Comparison of ENCODE assay signal across 19 cellular contexts in the genomic region with DNA sequence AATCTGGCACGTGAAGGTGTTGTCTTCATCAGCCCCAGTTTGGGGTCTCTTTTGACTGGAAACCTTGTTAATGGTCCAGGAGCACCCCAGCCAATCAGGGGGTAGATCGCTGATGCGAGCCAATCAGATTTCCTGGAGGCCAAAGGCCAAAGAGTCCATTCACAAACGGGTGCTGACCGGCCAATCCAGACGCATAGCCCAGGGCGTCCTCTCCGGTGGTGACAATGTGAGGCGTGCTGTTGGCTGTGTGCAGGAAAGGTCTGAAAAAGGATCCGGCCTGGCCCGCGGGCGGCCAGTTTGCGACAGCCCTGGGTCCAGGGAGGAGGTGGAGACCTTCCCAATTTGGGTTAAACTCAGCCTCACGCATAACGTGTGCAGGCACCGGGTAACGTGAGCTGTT. TPM values are rescaled to one million over a fixed set of nuclear protein-coding genes. Genes with fewer than 3 reads are reported as not detected.
A peak's percentile ranks its signal among the peaks of the same experiment; 100 is the strongest.
DNase-seq lines count a peak whose midpoint lies in the region; ATAC-seq and TF ChIP-seq lines count a peak whose summit lies in the region.
"Had no signal": no experiment of that assay in that cellular context is flagged by ENCODE, and none has a peak within 500 bp of the region (broad histone marks: within the 10 kb centered on the region; RNA-seq: fewer than 3 reads in every experiment).

No MANE protein-coding gene starts in this region.

- no peaks in the 10 kb centered on the region for H3K36me3 Mint-ChIP-seq in nephron progenitor cell (ENCODE audit: low read depth)

- no peaks in the 10 kb centered on the region for H3K9me3 ChIP-seq in BLaER1 treated with 17β-estradiol and CSF1 and Interleukin-3, amounts not matched to agents 10 nM and 100 nM (replicated peaks in 1 of 11)
- no peaks in the 10 kb centered on the region for H3K9me3 ChIP-seq in A673 (ENCODE audit: low read depth, low read length, poor library complexity, severe bottlenecking)
- H3K9me3 ChIP-seq: Caco-2, esophagus squamous epithelium, heart left ventricle, ovary had no signal

- DNase-seq in NCI-H146 (lab: John Stamatoyannopoulos, UW) (peak; percentile 27), ecto neural progenitor cell (ENCODE audit: low spot score) (peak; percentile 92), nephron progenitor cell (peak; percentile 57), HCEC 1CT (no peak), cardiac septum (ENCODE audit: low spot score) (no peak), A673 (ENCODE audit: low spot score) (no peak)
- DNase-seq: esophagus squamous epithelium; heart left ventricle; Kasumi-1; kidney glomerular epithelial cell; NCI-H1417; ovary; stimulated activated naive CD8-positive, alpha-beta T cell treated with anti-CD3 and anti-CD28 coated beads, Interleukin-15, amount 100 ng/mL, for 72 hours had no signal

- no peaks in the 10 kb centered on the region for H4K20me1 ChIP-seq in BLaER1 treated with 17β-estradiol and CSF1 and Interleukin-3, amounts not matched to agents 10 nM and 100 nM

- no peak overlapping the region for H3K27ac Mint-ChIP-seq in nephron progenitor cell
- H3K27ac Mint-ChIP-seq: stimulated activated naive CD8-positive, alpha-beta T cell treated with anti-CD3 and anti-CD28 coated beads, Interleukin-15, amount 100 ng/mL, for 72 hours had no signal

- POLR2A ChIA-PET in A673 (lab: Charles Lee; ENCODE audit: low non-redundant PET): no interaction called here

- peaks cover 51 to 84% (median 78%) of the 10 kb centered on the region in 10 experiments for H3K4me1 ChIP-seq in BLaER1 treated with 17β-estradiol and CSF1 and Interleukin-3, amounts not matched to agents 10 nM and 100 nM
- H3K4me1 ChIP-seq in A673 (ENCODE audit: insufficient read depth, low read length, poor library complexity, severe bottlenecking): peaks cover 20% of the 10 kb centered on the region

- H3K27me3 ChIP-seq in BLaER1 treated with 17β-estradiol and CSF1 and Interleukin-3, amounts not matched to agents 10 nM and 100 nM: no peaks in the 10 kb centered on the region
- H3K27me3 ChIP-seq in A673 (replicated peaks; ENCODE audit: insufficient read depth, low read depth, low read length, poor library complexity): peaks cover 6% of the 10 kb centered on the region
- H3K27me3 ChIP-seq: ovary had no signal

- no peak for TF ChIP-seq CTCF in nephron progenitor cell (IDR thresholded peaks at IDR 0.05)
- TF ChIP-seq CTCF in A673 (conservative IDR thresholded peaks at IDR 0.05; ENCODE audit: low read depth, low read length): no peak

- H3K27ac ChIP-seq in BLaER1 treated with 17β-estradiol and CSF1 and Interleukin-3, amounts not matched to agents 10 nM and 100 nM: peak overlapping the region in 8 of 11 experiments; percentile 6 to 81 (median 74); a peak in 11 of 22 replicates
- no peak overlapping the region for H3K27ac ChIP-seq in A673 (ENCODE audit: low read depth, low read length, poor library complexity, severe bottlenecking)
- H3K27ac ChIP-seq: esophagus squamous epithelium, heart left ventricle, HL-60, ovary had no signal

- peak overlapping the region in 1 of 11 experiments; percentile 8; a peak in 1 of 22 replicates for H3K9ac ChIP-seq in BLaER1 treated with 17β-estradiol and CSF1 and Interleukin-3, amounts not matched to agents 10 nM and 100 nM

- CTCF ChIA-PET in A673 (lab: Charles Lee): no interaction called here

- intact Hi-C loops in cardiac septum (cut with DNase I) (no loop called here), A673 (cut with micrococcal nuclease; ENCODE audit: unreplicated experiment) (no loop called here)

- no peak overlapping the region for H3K4me3 ChIP-seq in BLaER1 treated with 17β-estradiol and CSF1 and Interleukin-3, amounts not matched to agents 10 nM and 100 nM
- H3K4me3 ChIP-seq in A673 (ENCODE audit: low read depth, low read length, poor library complexity, severe bottlenecking): no peak overlapping the region
- H3K4me3 ChIP-seq: esophagus squamous epithelium, heart left ventricle, ovary, smooth muscle cell had no signal

- H3K4me3 Mint-ChIP-seq in nephron progenitor cell: no peak overlapping the region
- H3K4me3 Mint-ChIP-seq: stimulated activated naive CD8-positive, alpha-beta T cell treated with anti-CD3 and anti-CD28 coated beads, Interleukin-15, amount 100 ng/mL, for 72 hours had no signal

- H3K27me3 Mint-ChIP-seq in nephron progenitor cell (ENCODE audit: low read depth, poor library complexity): peaks cover 60% of the 10 kb centered on the region
- H3K27me3 Mint-ChIP-seq: stimulated activated naive CD8-positive, alpha-beta T cell treated with anti-CD3 and anti-CD28 coated beads, Interleukin-15, amount 100 ng/mL, for 72 hours had no signal

- ATAC-seq in GM19455 (IDR thresholded peaks at IDR 0.05; ENCODE audit: unreplicated experiment): no peak
- ATAC-seq: heart left ventricle; SK-N-SH treated with all-trans-retinoic acid at 6 μM for 48 hours; stimulated activated naive CD8-positive, alpha-beta T cell treated with anti-CD3 and anti-CD28 coated beads, Interleukin-15, amount 100 ng/mL, for 72 hours had no signal

- BruUV-seq in A673 (replicated peaks; lab: Mats Ljungman, UMichigan): no TSS peak

- H3K4me1 Mint-ChIP-seq in nephron progenitor cell: peaks cover 50% of the 10 kb centered on the region

- H3K36me3 ChIP-seq in BLaER1 treated with 17β-estradiol and CSF1 and Interleukin-3, amounts not matched to agents 10 nM and 100 nM: peaks cover 0 to 9% (median 0%) of the 10 kb centered on the region in 11 experiments; a peak in 2 of 22 replicates
- H3K36me3 ChIP-seq in A673 (ENCODE audit: insufficient read depth, low read length, poor library complexity, severe bottlenecking): no peaks in the 10 kb centered on the region
- H3K36me3 ChIP-seq: esophagus squamous epithelium, heart left ventricle, ovary had no signal

- H3K4me2 ChIP-seq in BLaER1 treated with 17β-estradiol and CSF1 and Interleukin-3, amounts not matched to agents 10 nM and 100 nM: peak overlapping the region; percentile 76 to 99 (median 94); a peak in 21 of 22 replicates
- H3K4me2 ChIP-seq: smooth muscle cell had no signal

- H3K9me3 Mint-ChIP-seq in nephron progenitor cell: no peaks in the 10 kb centered on the region
- H3K9me3 Mint-ChIP-seq: stimulated activated naive CD8-positive, alpha-beta T cell treated with anti-CD3 and anti-CD28 coated beads, Interleukin-15, amount 100 ng/mL, for 72 hours had no signal

RNA-seq across cellular contexts. Expression of gene MAST3, which starts 3.1 kb away (rescaled TPM):
- total RNA-seq in cardiac septum (5.2 TPM), A673 (2021) (5.1 and 7.9 TPM in 2 replicates)

RNA-seq across cellular contexts. Expression of gene IL12RB1, which starts 14.0 kb away (rescaled TPM):
- total RNA-seq in cardiac septum: 0.35 TPM
- not detected in 2 replicates for total RNA-seq in A673 (2021)
- total RNA-seq: Caco-2, smooth muscle cell had no signal

RNA-seq across cellular contexts. Expression of gene PIK3R2, which starts 52.3 kb away (rescaled TPM):
- 28.3 TPM for total RNA-seq in cardiac septum
- total RNA-seq in A673 (2021): 38.1 and 41.9 TPM in 2 replicates

Comparison
In these comparisons a context has a peak if more than half of its experiments do, and no peak if none do; other contexts are left out.
1. DNase-seq: peak in NCI-H146 (single experiment), ecto neural progenitor cell (single experiment) and nephron progenitor cell (single experiment); none in HCEC 1CT (single experiment), cardiac septum (single experiment) and A673 (single experiment).